8 cellular contexts compared by ENCODE assay signal in the genomic region with DNA sequence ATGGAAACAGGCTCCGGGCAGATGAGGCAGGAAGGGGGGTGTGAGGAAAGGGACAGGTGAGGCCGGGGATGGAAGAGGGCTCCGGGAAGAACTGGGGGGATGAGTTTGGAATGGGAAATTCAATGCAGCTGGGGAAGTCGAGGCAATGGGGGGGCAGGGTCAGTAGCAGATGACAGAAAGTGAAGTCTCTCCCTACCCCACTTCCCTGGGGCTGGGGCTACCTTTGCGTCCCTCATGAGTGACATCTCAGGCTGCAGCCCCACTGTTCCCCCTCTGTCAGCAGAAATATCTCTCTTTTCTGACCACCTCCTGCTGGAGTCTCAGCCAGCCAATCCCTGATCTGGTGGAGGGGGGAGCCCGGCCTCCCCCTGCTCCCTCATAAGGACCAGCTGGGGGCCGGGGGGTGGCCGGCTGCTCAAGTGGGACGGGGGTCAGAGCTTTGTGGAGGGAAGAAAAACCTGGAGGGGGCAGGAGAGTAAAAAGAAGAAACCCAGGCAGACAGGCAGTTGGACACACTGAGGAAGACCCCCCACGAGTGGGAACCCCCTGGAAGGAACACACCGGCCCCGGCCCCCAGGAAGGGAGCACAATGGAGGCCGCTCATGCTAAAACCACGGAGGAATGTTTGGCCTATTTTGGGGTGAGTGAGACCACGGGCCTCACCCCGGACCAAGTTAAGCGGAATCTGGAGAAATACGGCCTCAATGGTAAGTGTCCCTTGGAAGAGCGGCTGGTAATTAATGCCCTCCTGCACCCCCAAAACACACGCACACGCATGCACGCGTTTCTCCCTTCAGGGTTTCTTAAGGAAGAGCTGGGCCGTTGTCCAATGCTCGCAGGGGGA. TPM values are rescaled to one million over a fixed set of nuclear protein-coding genes. Genes with fewer than 3 reads are reported as not detected.
DNase-seq lines count a peak whose midpoint lies in the region; TF ChIP-seq lines count a peak whose summit lies in the region.

A gene (plus strand): TSS at position 406 of the 844 bp plus-strand sequence. CDS start 184 bp downstream, at position 590.

- no peaks in the 10 kb centered on the region for H3K36me3 ChIP-seq in kidney epithelial cell (ENCODE audit: control insufficient read depth, insufficient read depth, low read length)

- peak within 1 kb of the TSS; percentile 63 for H3K27ac Mint-ChIP-seq in T-helper 2 cell treated with Interferon-gamma antibody and Interleukin-4, amounts not matched to agents 5 μg/mL and 100 μg/mL, for 36 hours
- H3K27ac Mint-ChIP-seq in activated naive CD8-positive, alpha-beta T cell treated with anti-CD3 and anti-CD28 coated beads for 36 hours = no peak within 1 kb of the TSS

- no peaks in the 10 kb centered on the region for H3K9me3 Mint-ChIP-seq in T-helper 2 cell treated with Interferon-gamma antibody and Interleukin-4, amounts not matched to agents 5 μg/mL and 100 μg/mL, for 36 hours
- H3K9me3 Mint-ChIP-seq in activated naive CD8-positive, alpha-beta T cell treated with anti-CD3 and anti-CD28 coated beads for 36 hours = no peaks in the 10 kb centered on the region

- H3K4me1 Mint-ChIP-seq in T-helper 2 cell treated with Interferon-gamma antibody and Interleukin-4, amounts not matched to agents 5 μg/mL and 100 μg/mL, for 36 hours (ENCODE audit: low read depth) = peaks cover 18% of the 10 kb centered on the region
- peaks cover 27% of the 10 kb centered on the region for H3K4me1 Mint-ChIP-seq in activated naive CD8-positive, alpha-beta T cell treated with anti-CD3 and anti-CD28 coated beads for 36 hours

- H3K36me3 Mint-ChIP-seq in T-helper 2 cell treated with Interferon-gamma antibody and Interleukin-4, amounts not matched to agents 5 μg/mL and 100 μg/mL, for 36 hours (ENCODE audit: low read depth) = no peaks in the 10 kb centered on the region
- peaks cover 2% of the 10 kb centered on the region for H3K36me3 Mint-ChIP-seq in activated naive CD8-positive, alpha-beta T cell treated with anti-CD3 and anti-CD28 coated beads for 36 hours

- no peak for DNase-seq in T-helper 2 cell treated with Interferon-gamma antibody and Interleukin-4, amounts not matched to agents 5 μg/mL and 100 μg/mL, for 36 hours (ENCODE audit: low spot score)
- DNase-seq in T-helper 2 cell (no peak), kidney epithelial cell (ENCODE audit: low read depth) (no peak), substantia nigra (lab: John Stamatoyannopoulos, UW) (no peak), GM10248 (ENCODE audit: extremely low spot score) (no peak), HK-2 (ENCODE audit: unreplicated experiment) (no peak)
- DNase-seq in activated naive CD8-positive, alpha-beta T cell treated with anti-CD3 and anti-CD28 coated beads for 36 hours = no peak
- no peak for DNase-seq in stimulated activated naive CD4-positive, alpha-beta T cell treated with Interleukin-2 at 50 U/mL for 16 hours (lab: John Stamatoyannopoulos, UW)

- CTCF ChIA-PET in GM10248 (lab: Yijun Ruan, JAX) = interaction anchor here (0.8 to 2.5 kb wide), 2 partner anchors 14 to 67 kb away, joined by 3 to 15 read pairs; a partner anchor contains a TSS

- peak within 1 kb of the TSS; percentile 42 for H3K27ac ChIP-seq in substantia nigra (ENCODE audit: low read depth, low read length, poor library complexity, severe bottlenecking)

- H3K27me3 ChIP-seq in kidney epithelial cell (ENCODE audit: control insufficient read depth, insufficient read depth, low read length) = peaks cover 27% of the 10 kb centered on the region

- TF ChIP-seq CTCF in kidney epithelial cell (IDR thresholded peaks at IDR 0.05; ENCODE audit: insufficient read depth, low read length, poor library complexity, severe bottlenecking) = no peak
- no peak for TF ChIP-seq CTCF in GM10248 (IDR thresholded peaks at IDR 0.05; ENCODE audit: control extremely low read depth, extremely low read depth, low read depth, missing control alignments)

- POLR2A ChIA-PET in GM10248 (lab: Yijun Ruan, JAX) = no interaction called here

- peaks cover 4% of the 10 kb centered on the region for H3K27me3 Mint-ChIP-seq in T-helper 2 cell treated with Interferon-gamma antibody and Interleukin-4, amounts not matched to agents 5 μg/mL and 100 μg/mL, for 36 hours (ENCODE audit: low read depth)
- peaks cover 15% of the 10 kb centered on the region for H3K27me3 Mint-ChIP-seq in activated naive CD8-positive, alpha-beta T cell treated with anti-CD3 and anti-CD28 coated beads for 36 hours

- peak within 1 kb of the TSS; percentile 57 for H3K4me3 ChIP-seq in kidney epithelial cell (ENCODE audit: low read depth, low read length)

- H3K4me3 Mint-ChIP-seq in T-helper 2 cell treated with Interferon-gamma antibody and Interleukin-4, amounts not matched to agents 5 μg/mL and 100 μg/mL, for 36 hours = peak within 1 kb of the TSS; percentile 94
- peak within 1 kb of the TSS; percentile 88 for H3K4me3 Mint-ChIP-seq in activated naive CD8-positive, alpha-beta T cell treated with anti-CD3 and anti-CD28 coated beads for 36 hours

RNA-seq across cellular contexts. Expression of the gene that starts here (rescaled TPM):
- total RNA-seq in activated naive CD8-positive, alpha-beta T cell treated with anti-CD3 and anti-CD28 coated beads for 36 hours = 1 to 10 TPM; 2.0 to 2.8 TPM
- total RNA-seq in kidney epithelial cell = 0.17 and 0.48 TPM in 2 replicates
